Comparison of ENCODE assay signal across 8 cellular contexts in the genomic region with DNA sequence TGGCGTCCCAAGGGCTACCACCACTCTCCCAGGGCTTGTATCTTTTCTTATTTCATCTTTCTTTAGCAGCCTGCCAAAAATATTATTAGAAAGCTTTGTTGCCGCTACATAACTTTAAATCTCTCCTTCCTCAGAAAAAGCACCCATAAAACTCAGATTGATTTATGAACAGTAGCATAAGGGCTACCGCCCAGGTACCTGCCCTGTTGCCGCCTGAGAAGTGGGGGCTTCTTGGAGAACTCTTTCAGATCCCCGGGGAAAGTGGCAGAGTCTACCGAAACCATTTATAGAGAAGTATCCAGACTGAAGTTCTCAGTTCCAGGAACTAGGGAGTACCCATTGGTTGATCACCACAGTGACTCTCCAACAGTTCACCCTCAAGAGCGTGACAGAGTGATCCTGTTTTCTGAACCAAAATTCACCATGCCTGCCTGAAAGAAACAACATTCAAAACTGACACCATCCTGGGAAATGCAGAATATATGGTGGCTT. TPM values are rescaled to one million over a fixed set of nuclear protein-coding genes. Genes with fewer than 3 reads are reported as not detected.
A peak's percentile ranks its signal among the peaks of the same experiment; 100 is the strongest.
DNase-seq lines count a peak whose midpoint lies in the region; ATAC-seq, FAIRE-seq and TF ChIP-seq lines count a peak whose summit lies in the region.

No MANE protein-coding gene starts in this region.

- H3K9me3 Mint-ChIP-seq in neural crest cell = no peaks in the 10 kb centered on the region

- H3K4me3 ChIP-seq in GM12864 (ENCODE audit: low read depth, low read length) (peak overlapping the region; percentile 92), endocrine pancreas (ENCODE audit: control insufficient read depth, insufficient read depth, low read length) (no peak overlapping the region)

- peaks cover 21% of the 10 kb centered on the region for H3K27me3 Mint-ChIP-seq in neural crest cell (ENCODE audit: low read depth)

- no peak for TF ChIP-seq POLR2A in GM12892 (IDR thresholded peaks at IDR 0.05; ENCODE audit: low read depth, low read length)

- no peak for DNase-seq in GM12864 (ENCODE audit: low read depth)
- DNase-seq in OCI-M1 (lab: John Stamatoyannopoulos, UW) = peak; percentile 75
- no peak for DNase-seq in neural crest cell (ENCODE audit: low read depth, low spot score)
- no peak for DNase-seq in GM12892 (ENCODE audit: insufficient read length)

- no peaks in the 10 kb centered on the region for H3K4me1 ChIP-seq in endocrine pancreas (ENCODE audit: control insufficient read depth, insufficient read depth, low read length)

- peaks cover 16% of the 10 kb centered on the region for H3K4me1 Mint-ChIP-seq in neural crest cell

- peak overlapping the region; percentile 86 for H3K4me3 Mint-ChIP-seq in neural crest cell

- H3K27ac Mint-ChIP-seq in neural crest cell (ENCODE audit: unreplicated experiment) = no peak overlapping the region

- no peak for FAIRE-seq in GM12892 (lab: Jason Lieb, UNC)

- H3K9ac ChIP-seq in endocrine pancreas (ENCODE audit: control insufficient read depth, insufficient read depth, low read length) = peak overlapping the region; percentile 32

- H3K36me3 Mint-ChIP-seq in neural crest cell (ENCODE audit: low read depth) = peaks cover 5% of the 10 kb centered on the region

- no peaks in the 10 kb centered on the region for H3K27me3 ChIP-seq in endocrine pancreas (ENCODE audit: control insufficient read depth, insufficient read depth, low read length)

- H3K36me3 ChIP-seq in endocrine pancreas (ENCODE audit: control insufficient read depth, insufficient read depth, low read length) = no peaks in the 10 kb centered on the region

- no peaks in the 10 kb centered on the region for H3K9me3 ChIP-seq in endocrine pancreas (ENCODE audit: control insufficient read depth, low read length)

- TF ChIP-seq CTCF in GM12864 (IDR thresholded peaks at IDR 0.05; ENCODE audit: low read depth, low read length, missing control alignments) (no peak), neural crest cell (conservative IDR thresholded peaks at IDR 0.05) (no peak)

- ATAC-seq in HG03095 (IDR thresholded peaks at IDR 0.05; ENCODE audit: unreplicated experiment) (no peak), HG03378 (IDR thresholded peaks at IDR 0.05; ENCODE audit: unreplicated experiment) (no peak), HG03045 (IDR thresholded peaks at IDR 0.05; ENCODE audit: unreplicated experiment) (no peak)

RNA-seq across cellular contexts. Expression of a gene that starts 0.7 kb away (rescaled TPM):
- 1.6 and 2.0 TPM in 2 replicates for total RNA-seq in neural crest cell
- 26.8 TPM for polyA plus RNA-seq in GM12892 (2012; ENCODE audit: missing spikeins)
